28 cellular contexts compared by ENCODE assay signal in the genomic region with DNA sequence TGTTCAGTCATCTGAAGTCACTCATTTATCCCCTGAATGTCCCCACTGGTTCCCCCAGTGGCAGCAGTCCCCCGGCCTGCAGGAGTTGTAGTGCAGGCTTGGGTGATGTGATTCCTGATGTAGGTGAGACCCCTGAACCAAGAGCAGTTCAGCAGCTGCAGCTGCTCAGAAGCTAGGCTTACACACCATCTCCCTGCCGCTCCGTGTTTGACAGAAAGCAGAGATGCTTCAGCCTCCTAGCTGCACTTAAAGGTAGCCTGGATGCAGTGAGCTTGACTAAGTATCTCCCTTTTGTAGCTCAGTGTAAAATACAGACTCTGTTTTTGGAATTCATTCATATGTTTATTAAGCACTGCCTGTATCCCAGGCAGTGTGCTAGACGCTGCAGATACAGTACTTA. TPM values are rescaled to one million over a fixed set of nuclear protein-coding genes. Genes with fewer than 3 reads are reported as not detected.
DNase-seq lines count a peak whose midpoint lies in the region; ATAC-seq and TF ChIP-seq lines count a peak whose summit lies in the region.
"Had no signal": no experiment of that assay in that cellular context is flagged by ENCODE, and none has a peak within 500 bp of the region (broad histone marks: within the 10 kb centered on the region; RNA-seq: fewer than 3 reads in every experiment).

No MANE protein-coding gene starts in this region.

- no peak for ATAC-seq in HG03439 (IDR thresholded peaks at IDR 0.05; ENCODE audit: unreplicated experiment)
- ATAC-seq: A549; CD8-positive, alpha-beta T cell; K562; Right ventricle myocardium inferior had no signal

- H3K4me3 ChIP-seq in mesodermal cell (ENCODE audit: extremely low read depth, insufficient read depth, low read length, poor library complexity, severe bottlenecking) (no peak overlapping the region), neural progenitor cell (no peak overlapping the region)
- H3K4me3 ChIP-seq: A549, K562, PC-9 had no signal

- H2BK15ac ChIP-seq in H9 (ENCODE audit: low read depth, low read length) = no peak overlapping the region

- H4K91ac ChIP-seq in H9 (ENCODE audit: insufficient read length, low read depth, low read length) = no peak overlapping the region

- H3K23ac ChIP-seq in H9 (ENCODE audit: insufficient read length, low read depth, low read length) = no peak overlapping the region

- H3K36me3 Mint-ChIP-seq in H9 (ENCODE audit: insufficient read depth in 1 of 3, low read depth in 3 of 3) (peaks cover 8 to 31% (median 17%) of the 10 kb centered on the region in 3 experiments; a peak in 5 of 7 replicates), neural progenitor cell (peaks cover 41% of the 10 kb centered on the region)
- no peaks in the 10 kb centered on the region for H3K36me3 Mint-ChIP-seq in activated T-helper 2 cell treated with anti-CD3 and anti-CD28 coated beads, Interferon-gamma antibody, Interleukin-2, Interleukin-4, amounts not matched to agents 10 μg/mL and 5 μg/mL and 100 μg/mL, durations not matched to agents 14 hours and 24 hours and 36 hours (ENCODE audit: low read depth)
- H3K36me3 Mint-ChIP-seq: CD8-positive, alpha-beta T cell had no signal

- no CpG with 5 or more reads among the region's 4 CpGs for WGBS in H9 (ENCODE audit: extremely low coverage, insufficient read length, low lambda C conversion rate)
- 80 to 92% methylated on average over 2 to 3 of the region's 4 CpGs for WGBS in mesodermal cell (ENCODE audit: insufficient coverage in 2 of 2), 2 experiments

- no peak overlapping the region for H4K5ac ChIP-seq in H9 (ENCODE audit: insufficient read length, low read depth, low read length)

- intact Hi-C loops in activated T-helper 2 cell treated with anti-CD3 and anti-CD28 coated beads, Interferon-gamma antibody, Interleukin-2, Interleukin-4, amounts not matched to agents 10 μg/mL and 5 μg/mL and 100 μg/mL, durations not matched to agents 14 hours and 24 hours and 36 hours (cut with micrococcal nuclease) = no loop called here

- H3K9me3 ChIP-seq in H9 (ENCODE audit: control insufficient read depth, low read depth, low read length) = no peaks in the 10 kb centered on the region
- peaks cover 5% of the 10 kb centered on the region for H3K9me3 ChIP-seq in mesodermal cell (ENCODE audit: control insufficient read depth, low read length)
- H3K9me3 ChIP-seq in neural progenitor cell (ENCODE audit: low read depth) = no peaks in the 10 kb centered on the region
- H3K9me3 ChIP-seq: Caco-2 had no signal

- H3K4me1 Mint-ChIP-seq in H9 = peaks cover 49 to 52% of the 10 kb centered on the region in 2 experiments
- H3K4me1 Mint-ChIP-seq in neural progenitor cell = peaks cover 74% of the 10 kb centered on the region
- H3K4me1 Mint-ChIP-seq in activated T-helper 2 cell treated with anti-CD3 and anti-CD28 coated beads, Interferon-gamma antibody, Interleukin-2, Interleukin-4, amounts not matched to agents 10 μg/mL and 5 μg/mL and 100 μg/mL, durations not matched to agents 14 hours and 24 hours and 36 hours (ENCODE audit: low read depth) = peaks cover 8% of the 10 kb centered on the region

- H2BK120ac ChIP-seq in H9 (ENCODE audit: low read depth, low read length, poor library complexity, severe bottlenecking) = no peak overlapping the region

- H3K14ac ChIP-seq in H9 (ENCODE audit: insufficient read depth, low read length) = peak overlapping the region; percentile 57; the same call in 1 of the 2 replicates

- H3F3A ChIP-seq in neural progenitor cell (ENCODE audit: low read depth) = peaks cover 40% of the 10 kb centered on the region

- H3T11ph ChIP-seq in H9 (ENCODE audit: low read length) = no peak overlapping the region

- H3K9me3 Mint-ChIP-seq in H9 (no peaks in the 10 kb centered on the region), neural progenitor cell (peaks cover 19% of the 10 kb centered on the region)
- H3K9me3 Mint-ChIP-seq in activated T-helper 2 cell treated with anti-CD3 and anti-CD28 coated beads, Interferon-gamma antibody, Interleukin-2, Interleukin-4, amounts not matched to agents 10 μg/mL and 5 μg/mL and 100 μg/mL, durations not matched to agents 14 hours and 24 hours and 36 hours = peaks cover 12% of the 10 kb centered on the region

- 0 out of 2 replicates have a peak, but pooled peaks cover 2% of the 10 kb centered on the region for H3K79me2 ChIP-seq in H9 (ENCODE audit: insufficient read depth, low read length)
- peaks cover 26% of the 10 kb centered on the region for H3K79me2 ChIP-seq in neural progenitor cell (ENCODE audit: low read depth)

- H3K27me3 Mint-ChIP-seq in H9 (ENCODE audit: low read depth) (no peaks in the 10 kb centered on the region), neural progenitor cell (ENCODE audit: insufficient read depth, low read depth) (peaks cover 6% of the 10 kb centered on the region)
- H3K27me3 Mint-ChIP-seq in activated T-helper 2 cell treated with anti-CD3 and anti-CD28 coated beads, Interferon-gamma antibody, Interleukin-2, Interleukin-4, amounts not matched to agents 10 μg/mL and 5 μg/mL and 100 μg/mL, durations not matched to agents 14 hours and 24 hours and 36 hours (ENCODE audit: low read depth) = peaks cover 25% of the 10 kb centered on the region

- H2BK20ac ChIP-seq in H9 (ENCODE audit: low read depth, low read length, poor library complexity, severe bottlenecking) = no peak overlapping the region

- H3K27me3 ChIP-seq in H9 (ENCODE audit: insufficient read depth, low read length) (no peaks in the 10 kb centered on the region), neural progenitor cell (no peaks in the 10 kb centered on the region)

- H3K79me1 ChIP-seq in H9 (ENCODE audit: insufficient read depth, low read depth, low read length, poor library complexity, severe bottlenecking) = no peaks in the 10 kb centered on the region

- H2AFZ ChIP-seq in H9 (ENCODE audit: low read length) (no peak overlapping the region), neural progenitor cell (replicated peaks) (no peak overlapping the region)
- H2AFZ ChIP-seq: PC-9 had no signal

- H3K27ac Mint-ChIP-seq in H9 (peak overlapping the region; percentile 13 to 76 (median 46); a peak in 4 of 7 replicates), neural progenitor cell (peak overlapping the region; percentile 82)
- H3K27ac Mint-ChIP-seq in activated T-helper 2 cell treated with anti-CD3 and anti-CD28 coated beads, Interferon-gamma antibody, Interleukin-2, Interleukin-4, amounts not matched to agents 10 μg/mL and 5 μg/mL and 100 μg/mL, durations not matched to agents 14 hours and 24 hours and 36 hours = no peak overlapping the region
- H3K27ac Mint-ChIP-seq: CD8-positive, alpha-beta T cell had no signal

- no peak overlapping the region for H3K4ac ChIP-seq in H9 (ENCODE audit: low read depth, low read length)

- H3K36me3 ChIP-seq in mesodermal cell (ENCODE audit: control insufficient read depth, insufficient read depth, low read length) = peaks cover 19% of the 10 kb centered on the region
- H3K36me3 ChIP-seq in neural progenitor cell = no peaks in the 10 kb centered on the region

- H3K27ac ChIP-seq in H9 (ENCODE audit: insufficient read length, low read depth, low read length) (no peak overlapping the region), caudate nucleus (ENCODE audit: low read depth, low read length) (peak overlapping the region; percentile 75), mesodermal cell (ENCODE audit: low read depth, low read length, severe bottlenecking) (peak overlapping the region; percentile 16), neural progenitor cell (no peak overlapping the region)
- H3K27ac ChIP-seq: PC-9 had no signal

- H4K20me1 ChIP-seq in H9 (ENCODE audit: control insufficient read depth, insufficient read depth, insufficient read length) (no peaks in the 10 kb centered on the region), neural progenitor cell (ENCODE audit: low read depth) (peaks cover 63% of the 10 kb centered on the region)

- no peak overlapping the region for H3K18ac ChIP-seq in H9 (ENCODE audit: insufficient read length, low read depth, low read length)

- H2BK5ac ChIP-seq in H9 (ENCODE audit: insufficient read length, low read length) = no peak overlapping the region

- no peak overlapping the region for H3K56ac ChIP-seq in H9 (ENCODE audit: insufficient read length, low read depth, low read length)

- TF ChIP-seq CTCF in H9 (conservative IDR thresholded peaks at IDR 0.05) (no peak), neural progenitor cell (IDR thresholded peaks at IDR 0.05) (no peak)

- H3K4me3 Mint-ChIP-seq in H9 (no peak overlapping the region), neural progenitor cell (no peak overlapping the region)
- H3K4me3 Mint-ChIP-seq in activated T-helper 2 cell treated with anti-CD3 and anti-CD28 coated beads, Interferon-gamma antibody, Interleukin-2, Interleukin-4, amounts not matched to agents 10 μg/mL and 5 μg/mL and 100 μg/mL, durations not matched to agents 14 hours and 24 hours and 36 hours (ENCODE audit: low read depth) = no peak overlapping the region
- H3K4me3 Mint-ChIP-seq: CD8-positive, alpha-beta T cell had no signal

- H3K4me1 ChIP-seq in H9 (ENCODE audit: insufficient read depth, low read length) (no peaks in the 10 kb centered on the region; the same call in none of the 2 replicates), mesodermal cell (ENCODE audit: control insufficient read depth, insufficient read depth, low read length, poor library complexity, severe bottlenecking) (peaks cover 3% of the 10 kb centered on the region), neural progenitor cell (peaks cover 32% of the 10 kb centered on the region)

- H3K9ac ChIP-seq in H9 (ENCODE audit: extremely low read depth, insufficient read length, low read length) (no peak overlapping the region), neural progenitor cell (no peak overlapping the region)

- no peak overlapping the region for H3K4me2 ChIP-seq in H9 (ENCODE audit: insufficient read depth, insufficient read length, low read length)
- H3K4me2 ChIP-seq in neural progenitor cell = no peak overlapping the region
- H3K4me2 ChIP-seq: A549, PC-9 had no signal

- no peaks in the 10 kb centered on the region for H3K23me2 ChIP-seq in H9 (ENCODE audit: insufficient read length, low read depth, low read length, poor library complexity, severe bottlenecking)

- H4K8ac ChIP-seq in H9 (replicated peaks; ENCODE audit: insufficient read length, low read depth, low read length) = no peak overlapping the region

- no peak overlapping the region for H2BK12ac ChIP-seq in H9 (ENCODE audit: insufficient read length, low read depth, low read length)

- no peak for DNase-seq in H9
- DNase-seq in caudate nucleus (lab: John Stamatoyannopoulos, UW) = peak in 6 of 61 donors; percentile 8 to 65 (median 24)
- no peak for DNase-seq in neural progenitor cell (ENCODE audit: low spot score)
- DNase-seq in SIG-M5 treated with dmso at 0.1 percent for 504 hours (lab: John Stamatoyannopoulos, UW; ENCODE audit: unreplicated experiment) = no peak
- no peak for DNase-seq in activated T-helper 2 cell treated with anti-CD3 and anti-CD28 coated beads, Interferon-gamma antibody, Interleukin-2, Interleukin-4, amounts not matched to agents 10 μg/mL and 5 μg/mL and 100 μg/mL, durations not matched to agents 14 hours and 24 hours and 36 hours (ENCODE audit: low spot score)
- DNase-seq: AML-193; C1 segment of cervical spinal cord; Caco-2; CD8-positive, alpha-beta T cell; DMS79; EL; GF-D8; Kasumi-1; NCI-H1105; NCI-H146; NCI-H2029; NCI-H446; NCI-H526; NCI-H82; PC-9 had no signal

- no peak overlapping the region for H2AK5ac ChIP-seq in H9 (ENCODE audit: insufficient read length, low read length)

RNA-seq across cellular contexts. Expression of gene C22orf31, which starts 47.3 kb away (rescaled TPM):
- total RNA-seq in H9 (2021) = not detected in 2 replicates
- polyA plus RNA-seq in mesodermal cell (2013, experiment 1 of 2) = not detected
- polyA plus RNA-seq in mesodermal cell (2013, experiment 2 of 2) = not detected
- total RNA-seq in neural progenitor cell (ENCODE audit: low replicate concordance) = not detected in 2 replicates
- not detected in 2 replicates for total RNA-seq in activated T-helper 2 cell treated with anti-CD3 and anti-CD28 coated beads, Interferon-gamma antibody, Interleukin-2, Interleukin-4, amounts not matched to agents 10 μg/mL and 5 μg/mL and 100 μg/mL, durations not matched to agents 14 hours and 24 hours and 36 hours
- total RNA-seq: Caco-2; CD8-positive, alpha-beta T cell; K562; M059J; PC-9; Right ventricle myocardium inferior; RPMI7951; SK-MEL-5 had no signal
- polyA plus RNA-seq: A549, K562 had no signal

RNA-seq across cellular contexts. Expression of gene KREMEN1, which starts 58.5 kb away (rescaled TPM):
- total RNA-seq in H9 (2021) (2.4 and 2.6 TPM in 2 replicates), neural progenitor cell (ENCODE audit: low replicate concordance) (1.4 and 1.9 TPM in 2 replicates)
- 21.5 TPM for polyA plus RNA-seq in mesodermal cell (2013, experiment 1 of 2)
- polyA plus RNA-seq in mesodermal cell (2013, experiment 2 of 2) = 15.1 TPM
- 0.23 and 0.27 TPM in 2 replicates for total RNA-seq in activated T-helper 2 cell treated with anti-CD3 and anti-CD28 coated beads, Interferon-gamma antibody, Interleukin-2, Interleukin-4, amounts not matched to agents 10 μg/mL and 5 μg/mL and 100 μg/mL, durations not matched to agents 14 hours and 24 hours and 36 hours
- total RNA-seq: CD8-positive, alpha-beta T cell had no signal

Comparison
In these comparisons a context has a peak if more than half of its experiments do, and no peak if none do; other contexts are left out.
1. H3K27ac ChIP-seq: peak in caudate nucleus (single experiment) and mesodermal cell (single experiment); none in H9 (single experiment) and neural progenitor cell (single experiment).